Comparison of ENCODE assay signal across 8 cellular contexts in the genomic region with DNA sequence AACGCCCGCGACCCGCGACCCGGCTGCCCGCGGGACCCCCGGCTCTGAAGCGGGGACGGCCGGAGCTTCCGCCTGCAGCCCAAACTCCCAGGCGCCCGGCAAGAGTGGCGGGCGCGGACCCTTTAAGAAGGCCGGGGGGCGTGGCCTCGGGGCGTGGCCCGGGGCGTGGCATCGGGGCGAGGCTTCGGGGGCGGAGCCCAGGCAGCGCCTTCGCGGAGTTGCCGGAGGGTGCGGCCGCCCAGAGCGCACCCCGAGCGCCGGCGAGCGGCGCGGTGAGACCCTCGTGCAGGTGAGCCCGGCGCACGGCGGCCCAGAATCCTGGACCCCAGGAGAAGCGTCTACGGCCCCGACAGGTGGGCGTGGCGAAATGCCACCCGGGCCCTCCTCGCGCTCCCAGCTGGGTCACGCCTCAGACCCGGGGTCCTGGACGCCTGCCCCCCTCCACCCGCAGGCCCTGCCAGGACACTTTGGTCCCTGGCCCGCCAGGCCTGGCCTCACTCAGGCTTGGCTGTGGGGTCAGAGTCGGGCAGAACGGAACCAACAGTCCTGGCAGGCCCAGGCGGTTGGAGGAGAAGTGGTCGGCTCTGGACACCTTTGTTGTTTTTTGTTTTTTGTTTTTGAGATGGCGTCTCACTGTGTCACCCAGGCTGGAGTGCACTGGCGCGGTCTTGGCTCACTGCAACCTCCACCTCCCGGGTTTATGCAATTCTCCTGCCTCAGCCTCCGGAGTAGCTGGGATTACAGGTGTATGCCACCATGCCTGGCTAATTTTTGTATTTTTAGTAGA. TPM values are rescaled to one million over a fixed set of nuclear protein-coding genes. Genes with fewer than 3 reads are reported as not detected.
DNase-seq lines count a peak whose midpoint lies in the region; ATAC-seq lines count a peak whose summit lies in the region.

No MANE protein-coding gene starts in this region.

- CTCF ChIA-PET in activated CD4-positive, alpha-beta memory T cell treated with anti-CD3 and anti-CD28 coated beads for 36 hours (lab: Charles Lee), result interaction anchor here (0.6 to 2.9 kb wide), 4 partner anchors 9 to 75 kb away, joined by 3 to 15 read pairs (median 4); no protein-coding TSS in a partner anchor

- WGBS in ectodermal cell, 2 experiments, result 2 to 3% methylated on average over 69 of the region's 69 CpGs

- H3K9me3 Mint-ChIP-seq in activated CD4-positive, alpha-beta memory T cell treated with anti-CD3 and anti-CD28 coated beads for 36 hours, result no peaks in the 10 kb centered on the region

- peak overlapping the region; percentile 83 for H3K4me3 Mint-ChIP-seq in activated CD4-positive, alpha-beta memory T cell treated with anti-CD3 and anti-CD28 coated beads for 36 hours

- peak; percentile 82 for DNase-seq in ACHN
- peak; percentile 41 for DNase-seq in NCI-H446 treated with DMSO at 0.1 percent for 48 hours (lab: John Stamatoyannopoulos, UW)
- DNase-seq in activated CD4-positive, alpha-beta memory T cell treated with anti-CD3 and anti-CD28 coated beads for 36 hours, result peak; percentile 94
- DNase-seq in medulla oblongata (ENCODE audit: extremely low spot score), result peak; percentile 61
- DNase-seq in stimulated activated CD8-positive, alpha-beta memory T cell treated with anti-CD3 and anti-CD28 coated beads, Interleukin-12 subunit alpha, Interleukin-12 subunit beta, amount 100 ng/mL, for 1 hour (ENCODE audit: low read depth), result peak; percentile 86

- H3K27me3 ChIP-seq in ectodermal cell (ENCODE audit: control insufficient read depth, insufficient read depth, low read length, poor library complexity, severe bottlenecking), result peaks cover 76% of the 10 kb centered on the region

- H3K36me3 Mint-ChIP-seq in activated CD4-positive, alpha-beta memory T cell treated with anti-CD3 and anti-CD28 coated beads for 36 hours, result peaks cover 15% of the 10 kb centered on the region

- no peaks in the 10 kb centered on the region for H3K9me3 ChIP-seq in ectodermal cell (ENCODE audit: control insufficient read depth, low read length)

- in situ Hi-C loops in ACHN (cut with HindIII; ENCODE audit: low pct_ligation_motif_present, low pct_unique_long_range_greater_than_20kb, low sequenced_read_pairs), result no loop called here

- peaks cover 28% of the 10 kb centered on the region for H3K27me3 Mint-ChIP-seq in activated CD4-positive, alpha-beta memory T cell treated with anti-CD3 and anti-CD28 coated beads for 36 hours

- H3K27ac ChIP-seq in ectodermal cell (ENCODE audit: insufficient read depth, low read depth, low read length, poor library complexity, severe bottlenecking), result no peak overlapping the region

- H3K36me3 ChIP-seq in ectodermal cell (ENCODE audit: control insufficient read depth, insufficient read depth, low read length), result no peaks in the 10 kb centered on the region

- intact Hi-C loops in activated CD4-positive, alpha-beta memory T cell treated with anti-CD3 and anti-CD28 coated beads for 36 hours (cut with micrococcal nuclease), result loop anchor here (5.0 to 10.0 kb wide), 3 partner anchors 42 to 158 kb away; partner anchors contain the start of genes KLHL17 and PLEKHN1

- POLR2A ChIA-PET in activated CD4-positive, alpha-beta memory T cell treated with anti-CD3 and anti-CD28 coated beads for 36 hours (lab: Charles Lee), result interaction anchor here (0.9 kb wide), 2 partner anchors 12 to 69 kb away, joined by 3 read pairs; no protein-coding TSS in a partner anchor

- ATAC-seq in GM18519 (IDR thresholded peaks at IDR 0.05; ENCODE audit: low FRiP score, unreplicated experiment) (peak; percentile 48), HG03066 (IDR thresholded peaks at IDR 0.05; ENCODE audit: low read depth, unreplicated experiment) (peak; percentile 55)

- H3K4me1 ChIP-seq in ectodermal cell (ENCODE audit: control insufficient read depth, insufficient read depth, low read length), result peaks cover 39% of the 10 kb centered on the region

- peaks cover 28% of the 10 kb centered on the region for H3K4me1 Mint-ChIP-seq in activated CD4-positive, alpha-beta memory T cell treated with anti-CD3 and anti-CD28 coated beads for 36 hours (ENCODE audit: low read depth)

- peak overlapping the region; percentile 53 for H3K4me3 ChIP-seq in ectodermal cell (ENCODE audit: insufficient read depth, low read depth, low read length)

- H3K27ac Mint-ChIP-seq in activated CD4-positive, alpha-beta memory T cell treated with anti-CD3 and anti-CD28 coated beads for 36 hours, result no peak overlapping the region

RNA-seq across cellular contexts. Expression of gene RNF223, which starts 14.4 kb away (rescaled TPM):
- not detected for total RNA-seq in activated CD4-positive, alpha-beta memory T cell treated with anti-CD3 and anti-CD28 coated beads for 36 hours
- not detected for polyA plus RNA-seq in ectodermal cell (2013, experiment 1 of 4)
- not detected for polyA plus RNA-seq in ectodermal cell (2013, experiment 2 of 4)
- polyA plus RNA-seq in ectodermal cell (2013, experiment 3 of 4), result not detected
- polyA plus RNA-seq in ectodermal cell (2013, experiment 4 of 4), result not detected

RNA-seq across cellular contexts. Expression of gene AGRN, which starts 39.8 kb away (rescaled TPM):
- 10 to 100 TPM; 33.2 to 35.6 TPM for total RNA-seq in activated CD4-positive, alpha-beta memory T cell treated with anti-CD3 and anti-CD28 coated beads for 36 hours
- 156 TPM for polyA plus RNA-seq in ectodermal cell (2013, experiment 1 of 4)
- polyA plus RNA-seq in ectodermal cell (2013, experiment 2 of 4), result 193 TPM
- polyA plus RNA-seq in ectodermal cell (2013, experiment 3 of 4), result 128 TPM
- 148 TPM for polyA plus RNA-seq in ectodermal cell (2013, experiment 4 of 4)

RNA-seq across cellular contexts. Expression of gene ISG15, which starts 46.4 kb away (rescaled TPM):
- total RNA-seq in activated CD4-positive, alpha-beta memory T cell treated with anti-CD3 and anti-CD28 coated beads for 36 hours, result 100 to 1,000 TPM in 1 of 2 experiments, 10 to 100 TPM in 1; 96.9 to 108 TPM
- polyA plus RNA-seq in ectodermal cell (2013, experiment 1 of 4), result 43.1 TPM
- polyA plus RNA-seq in ectodermal cell (2013, experiment 2 of 4), result 49.8 TPM
- polyA plus RNA-seq in ectodermal cell (2013, experiment 3 of 4), result 42.8 TPM
- polyA plus RNA-seq in ectodermal cell (2013, experiment 4 of 4), result 40.3 TPM

RNA-seq across cellular contexts. Expression of gene C1orf159, which starts 56.2 kb away (rescaled TPM):
- 10 to 100 TPM; 19.5 to 20.5 TPM for total RNA-seq in activated CD4-positive, alpha-beta memory T cell treated with anti-CD3 and anti-CD28 coated beads for 36 hours
- 16.3 TPM for polyA plus RNA-seq in ectodermal cell (2013, experiment 1 of 4)
- 16.8 TPM for polyA plus RNA-seq in ectodermal cell (2013, experiment 2 of 4)
- polyA plus RNA-seq in ectodermal cell (2013, experiment 3 of 4), result 17.5 TPM
- polyA plus RNA-seq in ectodermal cell (2013, experiment 4 of 4), result 18.7 TPM

RNA-seq across cellular contexts. Expression of gene HES4, which starts 59.8 kb away (rescaled TPM):
- 1 to 10 TPM; 1.7 to 2.0 TPM for total RNA-seq in activated CD4-positive, alpha-beta memory T cell treated with anti-CD3 and anti-CD28 coated beads for 36 hours
- polyA plus RNA-seq in ectodermal cell (2013, experiment 1 of 4), result 23.1 TPM
- 20.6 TPM for polyA plus RNA-seq in ectodermal cell (2013, experiment 2 of 4)
- 76.6 TPM for polyA plus RNA-seq in ectodermal cell (2013, experiment 3 of 4)
- polyA plus RNA-seq in ectodermal cell (2013, experiment 4 of 4), result 89.3 TPM

Comparison
In these comparisons a context has a peak if more than half of its experiments do, and no peak if none do; other contexts are left out.
1. DNase-seq: peak in every context shown above with its lines; median percentile 94 in activated CD4-positive, alpha-beta memory T cell treated with anti-CD3 and anti-CD28 coated beads for 36 hours; 86 in stimulated activated CD8-positive, alpha-beta memory T cell treated with anti-CD3 and anti-CD28 coated beads, Interleukin-12 subunit alpha, Interleukin-12 subunit beta, amount 100 ng/mL, for 1 hour; 82 in ACHN; 61 in medulla oblongata; 41 in NCI-H446 treated with DMSO at 0.1 percent for 48 hours.